ENCODE assay signal across 17 cellular contexts in the genomic region with DNA sequence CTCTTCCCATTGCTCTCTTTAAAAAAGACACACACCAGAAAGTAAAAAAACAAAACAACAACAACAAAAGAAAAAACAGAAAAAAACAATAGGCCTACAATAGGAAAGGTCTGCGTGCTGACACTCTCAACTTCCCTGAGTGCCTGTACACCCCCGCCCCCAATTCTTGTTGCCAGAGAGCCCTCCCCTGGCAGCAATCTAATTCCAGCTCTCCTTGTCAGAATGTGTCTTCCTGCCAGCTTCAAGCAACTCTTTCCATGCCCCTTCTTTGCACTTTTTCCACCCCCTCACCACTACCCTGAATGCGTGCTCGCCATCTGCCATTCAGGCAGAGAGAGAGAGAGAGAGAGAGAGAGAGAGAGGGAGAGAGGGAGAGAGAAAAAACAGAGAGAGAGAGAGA.
DNase-seq lines count a peak whose midpoint lies in the region; ATAC-seq, FAIRE-seq and TF ChIP-seq lines count a peak whose summit lies in the region.
"Had no signal": no experiment of that assay in that cellular context is flagged by ENCODE, and none has a peak within 500 bp of the region (broad histone marks: within the 10 kb centered on the region; RNA-seq: fewer than 3 reads in every experiment).

No MANE protein-coding gene starts in this region.

- peaks cover 18% of the 10 kb centered on the region for H3K4me1 Mint-ChIP-seq in nephron progenitor cell
- H3K4me1 Mint-ChIP-seq: CD4-positive, CD25-positive, alpha-beta regulatory T cell had no signal

- H3K36me3 Mint-ChIP-seq in nephron progenitor cell (ENCODE audit: low read depth), result peaks cover 10% of the 10 kb centered on the region
- H3K36me3 Mint-ChIP-seq: CD4-positive, CD25-positive, alpha-beta regulatory T cell had no signal

- no peak for FAIRE-seq in HTR-8/SVneo (lab: Jason Lieb, UNC)
- FAIRE-seq: G401.6, GM12891, H1, HepG2 had no signal

- intact Hi-C loops in right cardiac atrium (cut with DNase I), result no loop called here
- intact Hi-C loops in Right ventricle myocardium inferior (cut with DNase I), result no loop called here
- intact Hi-C loops in ascending aorta (cut with DNase I), result no loop called here

- H3K4me1 ChIP-seq in right cardiac atrium (ENCODE audit: control insufficient read depth, insufficient read depth, low read length) (no peaks in the 10 kb centered on the region), ascending aorta (no peaks in the 10 kb centered on the region)
- H3K4me1 ChIP-seq: BLaER1 treated with 17β-estradiol and CSF1 and Interleukin-3, amounts not matched to agents 10 nM and 100 nM; HAP-1 had no signal

- peak overlapping the region; percentile 76 for H3K27ac Mint-ChIP-seq in nephron progenitor cell
- H3K27ac Mint-ChIP-seq: CD4-positive, CD25-positive, alpha-beta regulatory T cell; HFFc6 had no signal

- H3K9me3 ChIP-seq in right cardiac atrium (ENCODE audit: control insufficient read depth, low read length), result no peaks in the 10 kb centered on the region
- H3K9me3 ChIP-seq in ascending aorta, result no peaks in the 10 kb centered on the region
- H3K9me3 ChIP-seq: HAP-1 had no signal

- H3K27me3 Mint-ChIP-seq in nephron progenitor cell (ENCODE audit: low read depth, poor library complexity), result peaks cover 12% of the 10 kb centered on the region

- H3K27ac ChIP-seq in right cardiac atrium (ENCODE audit: low read length) (no peak overlapping the region), ascending aorta (no peak overlapping the region)
- H3K27ac ChIP-seq: BLaER1 treated with 17β-estradiol and CSF1 and Interleukin-3, amounts not matched to agents 10 nM and 100 nM had no signal

- H3K27me3 ChIP-seq in right cardiac atrium (ENCODE audit: control insufficient read depth, insufficient read depth), result no peaks in the 10 kb centered on the region
- H3K27me3 ChIP-seq in ascending aorta, result no peaks in the 10 kb centered on the region
- H3K27me3 ChIP-seq: BLaER1 treated with 17β-estradiol and CSF1 and Interleukin-3, amounts not matched to agents 10 nM and 100 nM had no signal

- no peak for DNase-seq in right cardiac atrium
- no peak for DNase-seq in Right ventricle myocardium inferior (ENCODE audit: missing footprints)
- peak; percentile 60 for DNase-seq in NCI-H82 treated with DMSO at 0.1 percent for 48 hours (lab: John Stamatoyannopoulos, UW; ENCODE audit: unreplicated experiment)
- DNase-seq in nephron progenitor cell, result no peak
- DNase-seq in ascending aorta (ENCODE audit: low spot score in 2 of 2), result no peak
- DNase-seq in HTR-8/SVneo (ENCODE audit: insufficient read length, low spot score), result no peak
- DNase-seq: ACHN; CD4-positive, CD25-positive, alpha-beta regulatory T cell; DMS79; HFFc6 had no signal

- no peak for TF ChIP-seq CTCF in nephron progenitor cell (IDR thresholded peaks at IDR 0.05)
- TF ChIP-seq CTCF in ascending aorta (IDR thresholded peaks at IDR 0.05), result no peak

- H3K9me3 Mint-ChIP-seq in nephron progenitor cell, result peaks cover 10% of the 10 kb centered on the region
- H3K9me3 Mint-ChIP-seq: HFFc6 had no signal

- H3K4me3 Mint-ChIP-seq in nephron progenitor cell, result peak overlapping the region; percentile 47
- H3K4me3 Mint-ChIP-seq: CD4-positive, CD25-positive, alpha-beta regulatory T cell; HFFc6 had no signal

- ATAC-seq in right cardiac atrium (peak; percentile 68 to 71), Right ventricle myocardium inferior (no peak), GM21786 (IDR thresholded peaks at IDR 0.05; ENCODE audit: unreplicated experiment) (no peak)
- ATAC-seq: HepG2 had no signal

- H3K36me3 ChIP-seq in ascending aorta, result no peaks in the 10 kb centered on the region
- H3K36me3 ChIP-seq: BLaER1 treated with 17β-estradiol and CSF1 and Interleukin-3, amounts not matched to agents 10 nM and 100 nM; HAP-1 had no signal

- H3K4me3 ChIP-seq in right cardiac atrium (ENCODE audit: low read length), result no peak overlapping the region
- H3K4me3 ChIP-seq in ascending aorta, result no peak overlapping the region
- H3K4me3 ChIP-seq: BLaER1 treated with 17β-estradiol and CSF1 and Interleukin-3, amounts not matched to agents 10 nM and 100 nM; HAP-1 had no signal

- WGBS in right cardiac atrium, result 46% methylated on average over 4 of the region's 4 CpGs

Comparison
In these comparisons a context has a peak if more than half of its experiments do, and no peak if none do; other contexts are left out.
1. ATAC-seq: peak in right cardiac atrium (2 of 2); none in Right ventricle myocardium inferior (single experiment) and GM21786 (single experiment).